1 cellular context compared by ENCODE assay signal in genomic region chr14:92475037-92475436, GRCh38.
TF ChIP-seq lines count a peak whose summit lies in the region.

No MANE protein-coding gene starts in this region.

TF ChIP-seq in HepG2, 621 proteins besides CTCF, POLR2A, EP300 and RAD21 (continued from another document):
- TF ChIP-seq FOXP1 (IDR thresholded peaks at IDR 0.05) (no peak), FOXP1 (CRISPR knock-in tag; IDR thresholded peaks at IDR 0.05) (peak; percentile 39; the same call in 1 of the 2 replicates), FOXP4 (CRISPR knock-in tag; IDR thresholded peaks at IDR 0.05) (0 out of 2 replicates have a peak, but pooled peaks have one; percentile 22), MAX (IDR thresholded peaks at IDR 0.05) (no peak), ZBTB34 (CRISPR knock-in tag; IDR thresholded peaks at IDR 0.05) (no peak), NAIF1 (CRISPR knock-in tag; IDR thresholded peaks at IDR 0.05; ENCODE audit: borderline replicate concordance) (no peak), RARA (CRISPR knock-in tag; IDR thresholded peaks at IDR 0.05) (peak; percentile 65)
